Comparison of ENCODE assay signal across 8 cellular contexts in genomic region chr11:65418681-65419459, GRCh38. TPM values are rescaled to one million over a fixed set of nuclear protein-coding genes. Genes with fewer than 3 reads are reported as not detected.
A peak's percentile ranks its signal among the peaks of the same experiment; 100 is the strongest.
DNase-seq lines count a peak whose midpoint lies in the region; ATAC-seq, FAIRE-seq and TF ChIP-seq lines count a peak whose summit lies in the region.

No MANE protein-coding gene starts in this region.

- H3K9ac ChIP-seq in K562 (ENCODE audit: insufficient read depth in 1 of 2, low read depth in 2 of 2, low read length in 2 of 2): peak overlapping the region; percentile 88 to 98

- H3K27me3 ChIP-seq in K562 (ENCODE audit: control insufficient read depth in 2 of 2, insufficient read depth in 2 of 2, low read length in 2 of 2): no peaks in the 10 kb centered on the region
- no peaks in the 10 kb centered on the region for H3K27me3 ChIP-seq in sigmoid colon

- H3K4me3 ChIP-seq in K562 (peak overlapping the region; percentile 43), sigmoid colon (peak overlapping the region; percentile 27 to 88 (median 55))

- FAIRE-seq in K562 (lab: Jason Lieb, UNC): peak; percentile 97

- in situ Hi-C loops in K562 (cut with MboI): loop anchor here (5.0 kb wide), 1 partner anchor 93 kb away; no protein-coding TSS in a partner anchor

- peak overlapping the region; percentile 91 for H3K4me2 ChIP-seq in K562 (ENCODE audit: insufficient read depth, low read length)

- H3K27ac ChIP-seq in K562 (ENCODE audit: extremely low read depth, low read depth, low read length) (peak overlapping the region; percentile 98), sigmoid colon (peak overlapping the region; percentile 97 to 100 (median 100))

- H3K4me1 ChIP-seq in K562 (replicated peaks in 1 of 2; ENCODE audit: control insufficient read depth in 2 of 2, insufficient read depth in 2 of 2, low read length in 2 of 2) (peaks cover 51 to 75% of the 10 kb centered on the region in 2 experiments), sigmoid colon (peaks cover 0 to 63% (median 60%) of the 10 kb centered on the region in 4 donors)

- H4K20me1 ChIP-seq in K562 (replicated peaks; ENCODE audit: control insufficient read depth, insufficient read depth, low read length): peaks cover 12% of the 10 kb centered on the region

- WGBS in K562 (ENCODE audit: insufficient coverage, low coverage, missing lambda C conversion rate): under 1% methylated on average over 15 of the region's 15 CpGs
- 1% methylated on average over 15 of the region's 15 CpGs for WGBS in sigmoid colon, 2 donors

- CTCF ChIA-PET in K562 (lab: Yijun Ruan, JAX; ENCODE audit: low intra/inter-chr PET ratio): interaction anchor here (0.5 kb wide), 1 partner anchor 87 kb away, joined by 3 read pairs; no protein-coding TSS in a partner anchor

- peak; percentile 70 for TF ChIP-seq EP300 in K562 (IDR thresholded peaks at IDR 0.05; ENCODE audit: low read length)
- peak; percentile 7 to 95 (median 50) for TF ChIP-seq EP300 in sigmoid colon (IDR thresholded peaks at IDR 0.05)

- POLR2A ChIA-PET in K562 (lab: Yijun Ruan, JAX): interaction anchor here (0.5 to 17.3 kb wide), 16 partner anchors 6 to 169 kb away, joined by 3 to 1349 read pairs (median 6); partner anchors contain the start of genes FRMD8, MALAT1, NEAT1 and SLC25A45

- DNase-seq in NCI-H1930 (lab: John Stamatoyannopoulos, UW): peak; percentile 56 to 59
- DNase-seq in T1000 (lab: John Stamatoyannopoulos, UW): peak; percentile 95
- peak; percentile 85 to 99 (median 89) for DNase-seq in K562 (ENCODE audit: extremely low read depth in 1 of 4, low spot score in 3 of 4)
- peak; percentile 65 for DNase-seq in iPS DF 19.7 (ENCODE audit: low read depth, low spot score)
- peak; percentile 99 for DNase-seq in sigmoid colon

- intact Hi-C loops in K562 (cut with micrococcal nuclease) (no loop called here), sigmoid colon (cut with DNase I) (loop anchor here (1.0 kb wide), 1 partner anchor 78 kb away; no protein-coding TSS in a partner anchor)

- H3K9me3 ChIP-seq in K562 (replicated peaks; ENCODE audit: control insufficient read depth, insufficient read depth, low read depth, low read length) (no peaks in the 10 kb centered on the region), sigmoid colon (no peaks in the 10 kb centered on the region)

- no TSS peak for BruUV-seq in K562 (replicated peaks; lab: Mats Ljungman, UMichigan)

- TF ChIP-seq POLR2A in K562 (conservative IDR thresholded peaks at IDR 0.05) (peak; percentile 90), sigmoid colon (IDR thresholded peaks at IDR 0.05) (peak; percentile 56 to 78)

- TF ChIP-seq RAD21 in K562 (CRISPR knock-in tag; conservative IDR thresholded peaks at IDR 0.05 in 1 of 2, IDR thresholded peaks at IDR 0.05 in 1 of 2): peak in 1 of 2 experiments; percentile 28; a peak in 1 of 4 replicates

- no peaks in the 10 kb centered on the region for H3K9me1 ChIP-seq in K562 (ENCODE audit: control insufficient read depth, insufficient read depth, low read length)

- ATAC-seq in GM18502 (IDR thresholded peaks at IDR 0.05; ENCODE audit: poor library complexity, unreplicated experiment): peak; percentile 41
- ATAC-seq in HG02938 (IDR thresholded peaks at IDR 0.05; ENCODE audit: unreplicated experiment): peak; percentile 37
- peak; percentile 57 for ATAC-seq in K562
- no peak for ATAC-seq in GM19351 (IDR thresholded peaks at IDR 0.05; ENCODE audit: unreplicated experiment)

- H2AFZ ChIP-seq in K562 (ENCODE audit: low read depth, low read length): peak overlapping the region; percentile 70

- H3K36me3 ChIP-seq in K562 (ENCODE audit: control insufficient read depth, insufficient read depth, low read length): peaks cover 12% of the 10 kb centered on the region
- peaks cover 0 to 7% (median under 1%) of the 10 kb centered on the region in 4 donors for H3K36me3 ChIP-seq in sigmoid colon

- peaks cover 73% of the 10 kb centered on the region for H3K79me2 ChIP-seq in K562 (ENCODE audit: control insufficient read depth, insufficient read depth, low read length)

- TF ChIP-seq CTCF in K562 (IDR thresholded peaks at IDR 0.05 in 2 of 3, conservative IDR thresholded peaks at IDR 0.05 in 1 of 3; ENCODE audit: insufficient read depth in 2 of 3, low read depth in 1 of 3, low read length in 3 of 3) (no peak), sigmoid colon (IDR thresholded peaks at IDR 0.05) (no peak)

TF ChIP-seq in K562, 482 proteins besides CTCF, POLR2A, EP300 and RAD21 (continues in another document):
- peak; percentile 90 for TF ChIP-seq RBFOX2 (IDR thresholded peaks at IDR 0.05; ENCODE audit: low read depth, low read length)

RNA-seq across cellular contexts. Expression of gene NEAT1, which starts 3.7 kb away (rescaled TPM):
- total RNA-seq in K562 (2011; cell fraction: chromatin; rRNA removed; ENCODE audit: low replicate concordance): 684 and 1,510 TPM in 2 replicates
- 291 and 321 TPM in 2 replicates for total RNA-seq in K562 (2011; cell fraction: nucleolus; rRNA removed)
- total RNA-seq in K562 (2011; cell fraction: nucleoplasm; rRNA removed): 737 and 1,283 TPM in 2 replicates
- total RNA-seq in K562 (2014; rRNA removed) (15.2 and 20.1 TPM in 2 replicates), K562 (2014; rRNA removed; fragmentation: Illumina TruSeq; extraction: Trizol) (62.8 and 76.9 TPM in 2 replicates), K562 (2015; rRNA removed; fragmentation: Illumina TruSeq; extraction: Trizol) (26.3 and 31.5 TPM in 2 replicates), K562 (2021) (129 and 208 TPM in 2 replicates), sigmoid colon (100 to 1,000 TPM; 142 to 573 (median 268) TPM)
- polyA plus RNA-seq in K562 (2011; rRNA removed) (56.2 and 171 TPM in 2 replicates), K562 (2014; fragmentation: Illumina TruSeq; extraction: Trizol) (137 and 146 TPM in 2 replicates), K562 (2014; fragmentation: Nextera tagmentation; extraction: Ambion mirVana) (10 to 100 TPM; 22.8 to 30.1 TPM), K562 (2014; rRNA removed) (382 and 389 TPM in 2 replicates), sigmoid colon (100 to 1,000 TPM in 1 of 3 donors, 10 to 100 TPM in 2; 26.8 to 587 (median 78.7) TPM)
- 45.5 and 49.2 TPM in 2 replicates for polyA plus RNA-seq in K562 (2011; cell fraction: cytosol; rRNA removed)
- polyA plus RNA-seq in K562 (2011; cell fraction: nucleus; rRNA removed): 234 and 651 TPM in 2 replicates
- 312 and 328 TPM in 2 replicates for polyA plus RNA-seq in K562 (2012)
- 92.6 and 137 TPM in 2 replicates for polyA minus RNA-seq in K562 (2011; rRNA and poly(A)+ RNA removed)
- polyA minus RNA-seq in K562 (2011; cell fraction: cytosol; rRNA and poly(A)+ RNA removed): 19.9 and 35.6 TPM in 2 replicates
- 168 and 220 TPM in 2 replicates for polyA minus RNA-seq in K562 (2011; cell fraction: nucleus; rRNA and poly(A)+ RNA removed)

RNA-seq across cellular contexts. Expression of gene FRMD8, which starts 32.4 kb away (rescaled TPM):
- total RNA-seq in K562 (2011; cell fraction: chromatin; rRNA removed; ENCODE audit: low replicate concordance): 28.5 and 83.6 TPM in 2 replicates
- total RNA-seq in K562 (2011; cell fraction: nucleolus; rRNA removed): 89.6 and 96.9 TPM in 2 replicates
- 32.8 and 36.5 TPM in 2 replicates for total RNA-seq in K562 (2011; cell fraction: nucleoplasm; rRNA removed)
- total RNA-seq in K562 (2014; rRNA removed) (34.6 and 46.5 TPM in 2 replicates), K562 (2014; rRNA removed; fragmentation: Illumina TruSeq; extraction: Trizol) (6.2 and 8.6 TPM in 2 replicates), K562 (2015; rRNA removed; fragmentation: Illumina TruSeq; extraction: Trizol) (15.0 and 15.8 TPM in 2 replicates), K562 (2021) (44.2 and 54.5 TPM in 2 replicates), sigmoid colon (10 to 100 TPM; 10.7 to 27.5 (median 15.6) TPM)
- polyA plus RNA-seq in K562 (2011; rRNA removed) (16.0 and 19.9 TPM in 2 replicates), K562 (2014; fragmentation: Illumina TruSeq; extraction: Trizol) (12.0 and 19.4 TPM in 2 replicates), K562 (2014; fragmentation: Nextera tagmentation; extraction: Ambion mirVana) (1 to 10 TPM; 4.5 to 5.0 TPM), K562 (2014; rRNA removed) (33.4 and 41.7 TPM in 2 replicates), sigmoid colon (10 to 100 TPM; 21.6 to 29.0 (median 25.2) TPM)
- 24.0 and 43.0 TPM in 2 replicates for polyA plus RNA-seq in K562 (2011; cell fraction: cytosol; rRNA removed)
- 25.1 and 46.6 TPM in 2 replicates for polyA plus RNA-seq in K562 (2011; cell fraction: nucleus; rRNA removed)
- polyA plus RNA-seq in K562 (2012): 21.4 and 22.5 TPM in 2 replicates
- polyA minus RNA-seq in K562 (2011; rRNA and poly(A)+ RNA removed): 8.4 and 13.5 TPM in 2 replicates
- polyA minus RNA-seq in K562 (2011; cell fraction: cytosol; rRNA and poly(A)+ RNA removed): 21.0 and 21.1 TPM in 2 replicates
- polyA minus RNA-seq in K562 (2011; cell fraction: nucleus; rRNA and poly(A)+ RNA removed): 28.1 and 34.6 TPM in 2 replicates

RNA-seq across cellular contexts. Expression of gene SLC25A45, which starts 36.4 kb away (rescaled TPM):
- total RNA-seq in K562 (2011; cell fraction: chromatin; rRNA removed; ENCODE audit: low replicate concordance): 2.5 and 2.9 TPM in 2 replicates
- total RNA-seq in K562 (2011; cell fraction: nucleolus; rRNA removed): 2.7 and 3.6 TPM in 2 replicates
- 2.3 and 2.7 TPM in 2 replicates for total RNA-seq in K562 (2011; cell fraction: nucleoplasm; rRNA removed)
- total RNA-seq in K562 (2014; rRNA removed) (0.82 and 2.3 TPM in 2 replicates), K562 (2014; rRNA removed; fragmentation: Illumina TruSeq; extraction: Trizol) (0.55 and 0.57 TPM in 2 replicates), K562 (2015; rRNA removed; fragmentation: Illumina TruSeq; extraction: Trizol) (0.40 and 0.45 TPM in 2 replicates), K562 (2021) (0.92 and 2.2 TPM in 2 replicates), sigmoid colon (1 to 10 TPM; 2.5 to 8.9 (median 6.0) TPM)
- polyA plus RNA-seq in K562 (2011; rRNA removed) (0.61 and 0.81 TPM in 2 replicates), K562 (2014; fragmentation: Illumina TruSeq; extraction: Trizol) (0.51 and 0.68 TPM in 2 replicates), K562 (2014; fragmentation: Nextera tagmentation; extraction: Ambion mirVana) (under 1 TPM; 0.15 to 0.34 TPM), K562 (2014; rRNA removed) (0.93 and 1.1 TPM in 2 replicates), sigmoid colon (10 to 100 TPM in 1 of 3 donors, 1 to 10 TPM in 2; 1.2 to 12.8 (median 2.5) TPM)
- polyA plus RNA-seq in K562 (2011; cell fraction: cytosol; rRNA removed): 0.49 and 0.85 TPM in 2 replicates
- polyA plus RNA-seq in K562 (2011; cell fraction: nucleus; rRNA removed): 1.2 and 3.9 TPM in 2 replicates
- polyA plus RNA-seq in K562 (2012): 1.3 and 1.4 TPM in 2 replicates
- 0.35 and 0.42 TPM in 2 replicates for polyA minus RNA-seq in K562 (2011; rRNA and poly(A)+ RNA removed)
- 0.76 and 0.91 TPM in 2 replicates for polyA minus RNA-seq in K562 (2011; cell fraction: cytosol; rRNA and poly(A)+ RNA removed)
- polyA minus RNA-seq in K562 (2011; cell fraction: nucleus; rRNA and poly(A)+ RNA removed): 0.40 and 0.56 TPM in 2 replicates
